In the genomic region with DNA sequence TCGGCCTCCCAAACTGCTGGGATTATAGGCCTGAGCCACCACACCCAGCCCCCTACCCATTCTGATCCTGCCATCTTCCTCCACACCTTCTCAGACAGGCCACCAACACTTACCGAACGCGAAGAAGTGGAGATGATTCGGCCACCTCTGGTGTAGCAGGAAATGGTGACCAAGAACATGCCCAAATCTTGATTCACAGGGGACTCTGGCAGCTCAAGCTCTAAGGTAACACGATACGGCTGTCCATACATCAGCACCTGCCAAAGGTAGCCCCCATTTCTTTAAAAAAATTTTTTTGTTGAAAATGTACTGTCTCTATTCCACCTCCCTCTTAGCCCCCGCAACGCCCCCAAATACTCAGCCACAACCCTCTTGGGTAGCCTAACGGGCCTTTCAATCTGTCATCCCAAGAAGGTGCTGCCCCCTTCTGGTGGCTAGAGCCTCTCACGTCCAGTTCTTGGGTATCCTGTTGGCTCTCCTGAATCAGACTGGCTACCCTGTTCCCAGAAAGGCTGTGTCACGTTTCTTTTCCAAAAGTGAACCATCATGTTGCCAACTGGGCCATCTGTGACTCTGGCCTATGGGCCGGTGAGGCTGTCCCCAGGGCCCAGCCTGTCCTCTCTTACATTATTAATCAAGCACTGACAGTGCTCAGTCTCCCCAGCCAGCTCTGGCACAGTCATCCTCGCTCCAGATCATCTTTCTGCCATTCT, we compare ENCODE assay signal across 9 cellular contexts. TPM values are rescaled to one million over a fixed set of nuclear protein-coding genes. Genes with fewer than 3 reads are reported as not detected.
DNase-seq lines count a peak whose midpoint lies in the region; ATAC-seq, FAIRE-seq and TF ChIP-seq lines count a peak whose summit lies in the region.
"Had no signal": no experiment of that assay in that cellular context is flagged by ENCODE, and none has a peak within 500 bp of the region (broad histone marks: within the 10 kb centered on the region; RNA-seq: fewer than 3 reads in every experiment).

No MANE protein-coding gene starts in this region.

- TF ChIP-seq CTCF in SK-N-SH (IDR thresholded peaks at IDR 0.05): peak; percentile 87

- no peak overlapping the region for H2AFZ ChIP-seq in SK-N-SH (ENCODE audit: low read depth)

- 62% methylated on average over 14 of the region's 14 CpGs for WGBS in SK-N-SH (ENCODE audit: low lambda C conversion rate)

- no peaks in the 10 kb centered on the region for H3K27me3 Mint-ChIP-seq in activated naive CD4-positive, alpha-beta T cell treated with anti-CD3 and anti-CD28 coated beads, Interleukin-2, amount 10 ng/mL, durations not matched to agents 7 days and 5 days
- H3K27me3 Mint-ChIP-seq: activated naive CD8-positive, alpha-beta T cell had no signal

- peaks cover 19 to 30% of the 10 kb centered on the region in 2 experiments for H3K36me3 ChIP-seq in SK-N-SH (replicated peaks in 1 of 2; ENCODE audit: control insufficient read depth in 1 of 2, insufficient read depth in 2 of 2, low read length in 1 of 2)

- ATAC-seq in HG03135 (IDR thresholded peaks at IDR 0.05; ENCODE audit: unreplicated experiment): no peak

- no peaks in the 10 kb centered on the region for H4K20me1 ChIP-seq in SK-N-SH (ENCODE audit: insufficient read depth)

- DNase-seq in DMS 273 treated with DMSO at 0.1 percent for 48 hours (lab: John Stamatoyannopoulos, UW) (peak; percentile 37), KBM-7 (peak; percentile 73), SK-N-SH (peak; percentile 81), glomerular visceral epithelial cell (ENCODE audit: extremely low spot score) (peak; percentile 52), posterior vena cava (ENCODE audit: low spot score) (peak; percentile 93), urothelium cell line (ENCODE audit: low spot score) (peak; percentile 58)
- DNase-seq in activated naive CD4-positive, alpha-beta T cell treated with anti-CD3 and anti-CD28 coated beads, Interleukin-2, amount 10 ng/mL, durations not matched to agents 7 days and 5 days: peak; percentile 86

- no peaks in the 10 kb centered on the region for H3K9me3 Mint-ChIP-seq in activated naive CD4-positive, alpha-beta T cell treated with anti-CD3 and anti-CD28 coated beads, Interleukin-2, amount 10 ng/mL, durations not matched to agents 7 days and 5 days

- H3K4me2 ChIP-seq in SK-N-SH: no peak overlapping the region

- no peak for TF ChIP-seq EP300 in SK-N-SH (IDR thresholded peaks at IDR 0.05; ENCODE audit: borderline replicate concordance in 1 of 2, low read depth in 1 of 2, low read length in 1 of 2)

- CTCF ChIA-PET in SK-N-SH (lab: Yijun Ruan, JAX): interaction anchor here (0.6 to 4.6 kb wide), 27 partner anchors 10 to 299 kb away, joined by 3 to 48 read pairs (median 4); partner anchors contain the start of genes B3GAT3, BSCL2, GNG3 and HNRNPUL2
- CTCF ChIA-PET in activated naive CD4-positive, alpha-beta T cell treated with anti-CD3 and anti-CD28 coated beads, Interleukin-2, amount 10 ng/mL, durations not matched to agents 7 days and 5 days (lab: Charles Lee): interaction anchor here (0.6 to 4.4 kb wide), 29 partner anchors 9 to 876 kb away, joined by 3 to 40 read pairs (median 4); partner anchors contain the start of genes B3GAT3, BSCL2, C11orf98 and CSKMT

- in situ Hi-C loops in KBM-7 (cut with MboI; ENCODE audit: low pct_unique_long_range_greater_than_20kb, low sequenced_read_pairs): loop anchor here (25.0 kb wide), 1 partner anchor 307 kb away; no protein-coding TSS in a partner anchor

- H3K9me2 ChIP-seq in SK-N-SH: no peaks in the 10 kb centered on the region

- H3K4me1 Mint-ChIP-seq in activated naive CD4-positive, alpha-beta T cell treated with anti-CD3 and anti-CD28 coated beads, Interleukin-2, amount 10 ng/mL, durations not matched to agents 7 days and 5 days: peaks cover 6% of the 10 kb centered on the region

- intact Hi-C loops in posterior vena cava (cut with DNase I): loop anchor here (5.0 to 10.0 kb wide), 2 partner anchors 297 to 300 kb away; no protein-coding TSS in a partner anchor

- no peaks in the 10 kb centered on the region for H3K27me3 ChIP-seq in SK-N-SH (ENCODE audit: insufficient read depth)

- H3F3A ChIP-seq in SK-N-SH (replicated peaks; ENCODE audit: insufficient read depth): peaks cover 11% of the 10 kb centered on the region

- no peaks in the 10 kb centered on the region for H3K79me2 ChIP-seq in SK-N-SH (ENCODE audit: insufficient read depth)

- H3K4me3 Mint-ChIP-seq in activated naive CD4-positive, alpha-beta T cell treated with anti-CD3 and anti-CD28 coated beads, Interleukin-2, amount 10 ng/mL, durations not matched to agents 7 days and 5 days: no peak overlapping the region
- H3K4me3 Mint-ChIP-seq: activated naive CD8-positive, alpha-beta T cell had no signal

- peaks cover 23% of the 10 kb centered on the region for H3K36me3 Mint-ChIP-seq in activated naive CD4-positive, alpha-beta T cell treated with anti-CD3 and anti-CD28 coated beads, Interleukin-2, amount 10 ng/mL, durations not matched to agents 7 days and 5 days

- H3K4me1 ChIP-seq in SK-N-SH (ENCODE audit: control insufficient read depth in 1 of 2, insufficient read depth in 2 of 2, low read depth in 1 of 2, low read length in 1 of 2): peaks cover 3 to 4% of the 10 kb centered on the region in 2 experiments; a peak in 3 of 4 replicates

- no peak overlapping the region for H3K9ac ChIP-seq in SK-N-SH

- H3K9me3 ChIP-seq in SK-N-SH: no peaks in the 10 kb centered on the region

- H3K4me3 ChIP-seq in SK-N-SH (ENCODE audit: low read depth in 2 of 2, low read length in 1 of 2): peak overlapping the region in 1 of 2 experiments; percentile 31; a peak in 1 of 4 replicates

- TF ChIP-seq RAD21 in SK-N-SH (IDR thresholded peaks at IDR 0.05; ENCODE audit: low read length): peak; percentile 68

- FAIRE-seq in urothelium cell line (lab: Jason Lieb, UNC): no peak

- POLR2A ChIA-PET in SK-N-SH (lab: Yijun Ruan, JAX): interaction anchor here (1.0 to 1.2 kb wide), 5 partner anchors 10 to 30 kb away, joined by 3 to 4 read pairs (median 3); partner anchors contain the start of genes C11orf98, CSKMT, LBHD1 and UQCC3

- peak overlapping the region; percentile 23 to 27; a peak in 2 of 4 replicates for H3K27ac ChIP-seq in SK-N-SH (ENCODE audit: low read depth in 2 of 2, low read length in 1 of 2)

- H3K27ac Mint-ChIP-seq in activated naive CD4-positive, alpha-beta T cell treated with anti-CD3 and anti-CD28 coated beads, Interleukin-2, amount 10 ng/mL, durations not matched to agents 7 days and 5 days: peak overlapping the region; percentile 33
- H3K27ac Mint-ChIP-seq: activated naive CD8-positive, alpha-beta T cell had no signal

TF ChIP-seq in SK-N-SH, 30 proteins besides CTCF, POLR2A, EP300 and RAD21 (continues in another document):
- TF ChIP-seq SIN3A (IDR thresholded peaks at IDR 0.05; ENCODE audit: borderline replicate concordance, low read depth, low read length) (0 out of 2 replicates have a peak, but pooled peaks have one; percentile 36), RCOR1 (IDR thresholded peaks at IDR 0.05; ENCODE audit: low read length) (no peak), TAF1 (IDR thresholded peaks at IDR 0.05; ENCODE audit: borderline replicate concordance, low read depth, low read length) (no peak), RFX5 (IDR thresholded peaks at IDR 0.05; ENCODE audit: low read length) (no peak)
- TF ChIP-seq, protein P1, sequence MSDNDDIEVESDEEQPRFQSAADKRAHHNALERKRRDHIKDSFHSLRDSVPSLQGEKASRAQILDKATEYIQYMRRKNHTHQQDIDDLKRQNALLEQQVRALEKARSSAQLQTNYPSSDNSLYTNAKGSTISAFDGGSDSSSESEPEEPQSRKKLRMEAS (IDR thresholded peaks at IDR 0.05; ENCODE audit: low read depth): no peak
- TF ChIP-seq, protein P2, sequence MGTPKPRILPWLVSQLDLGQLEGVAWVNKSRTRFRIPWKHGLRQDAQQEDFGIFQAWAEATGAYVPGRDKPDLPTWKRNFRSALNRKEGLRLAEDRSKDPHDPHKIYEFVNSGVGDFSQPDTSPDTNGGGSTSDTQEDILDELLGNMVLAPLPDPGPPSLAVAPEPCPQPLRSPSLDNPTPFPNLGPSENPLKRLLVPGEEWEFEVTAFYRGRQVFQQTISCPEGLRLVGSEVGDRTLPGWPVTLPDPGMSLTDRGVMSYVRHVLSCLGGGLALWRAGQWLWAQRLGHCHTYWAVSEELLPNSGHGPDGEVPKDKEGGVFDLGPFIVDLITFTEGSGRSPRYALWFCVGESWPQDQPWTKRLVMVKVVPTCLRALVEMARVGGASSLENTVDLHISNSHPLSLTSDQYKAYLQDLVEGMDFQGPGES (IDR thresholded peaks at IDR 0.05; ENCODE audit: low read depth, low read length): no peak

RNA-seq across cellular contexts. Expression of gene LRRN4CL, which starts 5.3 kb away (rescaled TPM):
- 0.08 and 0.10 TPM in 2 replicates for polyA plus RNA-seq in SK-N-SH (2012; rRNA removed)
- polyA plus RNA-seq in SK-N-SH (2012; cell fraction: cytosol; rRNA removed): 0.06 and 0.07 TPM in 2 replicates
- 0.27 and 0.39 TPM in 2 replicates for polyA plus RNA-seq in SK-N-SH (2012; cell fraction: nucleus; rRNA removed)
- 10 to 100 TPM; 13.9 to 14.8 TPM for total RNA-seq in posterior vena cava

RNA-seq across cellular contexts. Expression of gene BSCL2, which starts 12.6 kb away (rescaled TPM):
- 81.5 and 118 TPM in 2 replicates for polyA plus RNA-seq in SK-N-SH (2012; rRNA removed)
- 48.4 and 73.1 TPM in 2 replicates for polyA plus RNA-seq in SK-N-SH (2012; cell fraction: cytosol; rRNA removed)
- 102 and 146 TPM in 2 replicates for polyA plus RNA-seq in SK-N-SH (2012; cell fraction: nucleus; rRNA removed)
- total RNA-seq in posterior vena cava: 10 to 100 TPM; 30.6 to 54.8 TPM

RNA-seq across cellular contexts. Expression of gene GNG3, which starts 12.9 kb away (rescaled TPM):
- 0.11 and 0.16 TPM in 2 replicates for polyA plus RNA-seq in SK-N-SH (2012; rRNA removed)
- polyA plus RNA-seq in SK-N-SH (2012; cell fraction: cytosol; rRNA removed): 0.09 and 0.10 TPM in 2 replicates
- polyA plus RNA-seq in SK-N-SH (2012; cell fraction: nucleus; rRNA removed): 0.12 and 0.28 TPM in 2 replicates
- not detected for total RNA-seq in posterior vena cava

RNA-seq across cellular contexts. Expression of gene UBXN1, which starts 15.7 kb away (rescaled TPM):
- polyA plus RNA-seq in SK-N-SH (2012; rRNA removed): 202 and 256 TPM in 2 replicates
- 217 and 261 TPM in 2 replicates for polyA plus RNA-seq in SK-N-SH (2012; cell fraction: cytosol; rRNA removed)
- 259 and 329 TPM in 2 replicates for polyA plus RNA-seq in SK-N-SH (2012; cell fraction: nucleus; rRNA removed)
- total RNA-seq in posterior vena cava: 10 to 100 TPM; 74.8 to 76.1 TPM

RNA-seq across cellular contexts. Expression of gene LBHD1, which starts 22.5 kb away (rescaled TPM):
- polyA plus RNA-seq in SK-N-SH (2012; rRNA removed): 9.7 and 12.0 TPM in 2 replicates
- polyA plus RNA-seq in SK-N-SH (2012; cell fraction: cytosol; rRNA removed): 5.5 and 6.3 TPM in 2 replicates
- polyA plus RNA-seq in SK-N-SH (2012; cell fraction: nucleus; rRNA removed): 56.3 and 74.8 TPM in 2 replicates
- 1 to 10 TPM; 3.7 to 5.1 TPM for total RNA-seq in posterior vena cava

Comparison
In these comparisons a context has a peak if more than half of its experiments do, and no peak if none do; other contexts are left out.
1. DNase-seq: peak in every context shown above with its lines; median percentile 93 in posterior vena cava; 86 in activated naive CD4-positive, alpha-beta T cell treated with anti-CD3 and anti-CD28 coated beads, Interleukin-2, amount 10 ng/mL, durations not matched to agents 7 days and 5 days; 81 in SK-N-SH; 73 in KBM-7; 58 in urothelium cell line; 52 in glomerular visceral epithelial cell; 37 in DMS 273 treated with DMSO at 0.1 percent for 48 hours.